ENCODE assay signal across 24 cellular contexts in genomic region chr13:55652657-55653056, GRCh38.
"Had no signal": no experiment of that assay in that cellular context is flagged by ENCODE, and none has a peak within 500 bp of the region (broad histone marks: within the 10 kb centered on the region; RNA-seq: fewer than 3 reads in every experiment).

No MANE protein-coding gene starts in this region.

- H3K27ac Mint-ChIP-seq: naive B cell; nephron; stimulated activated memory B cell treated with anti-CD40 and anti-IgM and Interleukin-4, amounts not matched to agents 10 μg/mL and 1 μg/mL and 100 μg/mL, for 72 hours; stimulated activated naive CD8-positive, alpha-beta T cell treated with anti-CD3 and anti-CD28 coated beads, Interleukin-15, Interleukin-2, amounts not matched to agents 100 ng/mL and 50 ng/mL, for 24 hours had no signal

- H3K27me3 ChIP-seq: colonic mucosa, heart left ventricle, spleen, tibial nerve, upper lobe of right lung, vagina had no signal

- H3K4me1 ChIP-seq: colonic mucosa, heart left ventricle, spleen, tibial nerve, upper lobe of right lung, vagina had no signal

- H3K4me1 Mint-ChIP-seq: naive B cell; nephron; stimulated activated memory B cell treated with anti-CD40 and anti-IgM and Interleukin-4, amounts not matched to agents 10 μg/mL and 1 μg/mL and 100 μg/mL, for 72 hours had no signal

- H3K27ac ChIP-seq: colonic mucosa, heart left ventricle, spleen, tibial nerve, upper lobe of right lung, vagina had no signal

- H3K36me3 Mint-ChIP-seq: naive B cell; stimulated activated memory B cell treated with anti-CD40 and anti-IgM and Interleukin-4, amounts not matched to agents 10 μg/mL and 1 μg/mL and 100 μg/mL, for 72 hours had no signal

- H3K4me3 ChIP-seq: colonic mucosa, heart left ventricle, lung, spleen, tibial nerve, upper lobe of right lung, vagina had no signal

- H3K36me3 ChIP-seq: colonic mucosa, heart left ventricle, spleen, tibial nerve, upper lobe of right lung, vagina had no signal

- H3K9me3 ChIP-seq: colonic mucosa, heart left ventricle, spleen, tibial nerve, upper lobe of right lung, vagina had no signal

- H3K4me3 Mint-ChIP-seq: naive B cell; nephron; stimulated activated memory B cell treated with anti-CD40 and anti-IgM and Interleukin-4, amounts not matched to agents 10 μg/mL and 1 μg/mL and 100 μg/mL, for 72 hours; stimulated activated naive CD8-positive, alpha-beta T cell treated with anti-CD3 and anti-CD28 coated beads, Interleukin-15, Interleukin-2, amounts not matched to agents 100 ng/mL and 50 ng/mL, for 24 hours had no signal

- DNase-seq: colonic mucosa; dermis blood vessel endothelial cell; effector CD4-positive, alpha-beta T cell; foreskin melanocyte; heart left ventricle; hippocampal formation; kidney; left cardiac atrium; left ventricle myocardium superior; mesenchymal stem cell; naive B cell; posterior cingulate gyrus; spleen; stimulated activated CD4-positive, alpha-beta T cell treated with anti-CD3 and anti-CD28 coated beads, Interleukin-15, amount 100 ng/mL, for 24 hours; stimulated activated CD4-positive, alpha-beta T cell treated with anti-CD3 and anti-CD28 coated beads, Interleukin-1b, Interleukin-23, amount 100 ng/mL, for 48 hours; stimulated activated CD4-positive, alpha-beta T cell treated with anti-CD3 and anti-CD28 coated beads, Interleukin-4, amount 100 ng/mL, for 24 hours; upper lobe of right lung had no signal

- H3K9me3 Mint-ChIP-seq: nephron had no signal

- H3K27me3 Mint-ChIP-seq: naive B cell; stimulated activated memory B cell treated with anti-CD40 and anti-IgM and Interleukin-4, amounts not matched to agents 10 μg/mL and 1 μg/mL and 100 μg/mL, for 72 hours; stimulated activated naive CD8-positive, alpha-beta T cell treated with anti-CD3 and anti-CD28 coated beads, Interleukin-15, Interleukin-2, amounts not matched to agents 100 ng/mL and 50 ng/mL, for 24 hours had no signal

- ATAC-seq: heart left ventricle; left cardiac atrium; left ventricle myocardium superior; sciatic nerve; stimulated activated memory B cell treated with anti-CD40 and anti-IgM and Interleukin-4, amounts not matched to agents 10 μg/mL and 1 μg/mL and 100 μg/mL, for 72 hours; upper lobe of right lung had no signal
